ENCODE assay signal across 8 cellular contexts in the genomic region with DNA sequence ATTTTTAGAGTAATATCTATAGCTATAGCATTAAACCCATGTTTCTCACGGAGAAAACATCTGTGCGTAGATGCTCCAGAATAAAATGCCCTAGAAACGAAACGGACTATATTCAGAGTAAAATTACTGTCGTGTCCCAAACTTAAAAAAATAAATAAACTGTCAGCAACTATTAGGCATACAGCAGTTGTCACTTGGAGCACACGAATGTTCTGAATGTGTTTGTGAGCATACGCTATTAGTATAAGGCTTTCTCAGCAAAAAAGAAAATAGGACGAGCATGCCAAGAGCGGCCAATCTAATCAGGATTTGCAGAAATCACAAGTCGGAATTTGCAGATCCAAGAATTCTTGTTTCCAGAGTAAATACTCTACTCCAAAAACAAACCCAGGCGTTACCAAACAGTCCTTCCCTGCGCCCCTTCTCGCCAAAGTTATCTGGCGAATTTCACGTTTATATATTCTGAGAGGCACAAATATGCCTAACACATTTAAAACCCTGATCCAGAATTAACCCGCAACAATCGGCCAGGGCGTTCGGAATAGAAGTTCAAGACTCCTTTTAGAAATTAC. TPM values are rescaled to one million over a fixed set of nuclear protein-coding genes. Genes with fewer than 3 reads are reported as not detected.
DNase-seq lines count a peak whose midpoint lies in the region; ATAC-seq and TF ChIP-seq lines count a peak whose summit lies in the region.

No MANE protein-coding gene starts in this region.

- TF ChIP-seq CTCF in Calu3 (IDR thresholded peaks at IDR 0.05; ENCODE audit: unreplicated experiment): no peak
- no peak for TF ChIP-seq CTCF in OCI-LY1 (IDR thresholded peaks at IDR 0.05; ENCODE audit: low read length)

- H3K9ac ChIP-seq in OCI-LY1 (ENCODE audit: low read length) (no peak overlapping the region; the same call in 1 of the 2 replicates), endocrine pancreas (ENCODE audit: control insufficient read depth, insufficient read depth, low read length) (peak overlapping the region; percentile 79)

- H3K4me3 Mint-ChIP-seq in Calu3 (ENCODE audit: low read depth, unreplicated experiment): peak overlapping the region; percentile 79
- peak overlapping the region; percentile 75 for H3K4me3 Mint-ChIP-seq in natural killer cell treated with Interleukin-12 subunit alpha and Interleukin-12 subunit beta and Interleukin-15 and Interleukin-18, amount 100 ng/mL, for 72 hours

- H3K36me3 Mint-ChIP-seq in Calu3 (ENCODE audit: insufficient read depth, unreplicated experiment): peaks cover 28% of the 10 kb centered on the region
- H3K36me3 Mint-ChIP-seq in natural killer cell treated with Interleukin-12 subunit alpha and Interleukin-12 subunit beta and Interleukin-15 and Interleukin-18, amount 100 ng/mL, for 72 hours: no peaks in the 10 kb centered on the region

- H3K4me3 ChIP-seq in OCI-LY1 (ENCODE audit: low read depth, low read length, poor library complexity, severe bottlenecking): peak overlapping the region; percentile 63
- H3K4me3 ChIP-seq in endocrine pancreas (ENCODE audit: control insufficient read depth, insufficient read depth, low read length): peak overlapping the region; percentile 97

- intact Hi-C loops in Calu3 (cut with micrococcal nuclease; ENCODE audit: unreplicated experiment): loop anchor here (5.0 kb wide), 1 partner anchor 367 kb away; no protein-coding TSS in a partner anchor

- H3K9me3 Mint-ChIP-seq in Calu3 (ENCODE audit: low read depth, unreplicated experiment): no peaks in the 10 kb centered on the region
- no peaks in the 10 kb centered on the region for H3K9me3 Mint-ChIP-seq in natural killer cell treated with Interleukin-12 subunit alpha and Interleukin-12 subunit beta and Interleukin-15 and Interleukin-18, amount 100 ng/mL, for 72 hours

- no peaks in the 10 kb centered on the region for H3F3A ChIP-seq in OCI-LY1 (ENCODE audit: insufficient read depth, low read length)

- H4K20me1 ChIP-seq in OCI-LY1 (ENCODE audit: insufficient read depth, low read length): no peaks in the 10 kb centered on the region

- no peak for ATAC-seq in natural killer cell treated with Interleukin-12 subunit alpha and Interleukin-12 subunit beta and Interleukin-15 and Interleukin-18, amount 100 ng/mL, for 72 hours

- H3K36me3 ChIP-seq in OCI-LY1 (ENCODE audit: insufficient read depth, low read length) (no peaks in the 10 kb centered on the region), endocrine pancreas (ENCODE audit: control insufficient read depth, insufficient read depth, low read length) (no peaks in the 10 kb centered on the region)

- H3K9me3 ChIP-seq in OCI-LY1 (ENCODE audit: low read length) (no peaks in the 10 kb centered on the region), endocrine pancreas (ENCODE audit: control insufficient read depth, low read length) (no peaks in the 10 kb centered on the region)

- H3K27me3 ChIP-seq in OCI-LY1 (ENCODE audit: insufficient read depth, low read length): no peaks in the 10 kb centered on the region; the same call in 1 of the 2 replicates
- no peaks in the 10 kb centered on the region for H3K27me3 ChIP-seq in endocrine pancreas (ENCODE audit: control insufficient read depth, insufficient read depth, low read length)

- no peak for DNase-seq in Calu3
- no peak for DNase-seq in natural killer cell treated with Interleukin-12 subunit alpha and Interleukin-12 subunit beta and Interleukin-15 and Interleukin-18, amount 100 ng/mL, for 72 hours (ENCODE audit: low spot score)
- DNase-seq in stimulated activated CD4-positive, alpha-beta T cell treated with anti-CD3 and anti-CD28 coated beads, Interleukin-12 subunit alpha, Interleukin-12 subunit beta, amount 100 ng/mL, for 4 hours: no peak
- no peak for DNase-seq in stimulated activated CD4-positive, alpha-beta T cell treated with anti-CD3 and anti-CD28 coated beads, Interleukin-15, amount 100 ng/mL, for 24 hours
- DNase-seq in COR-L47 (lab: John Stamatoyannopoulos, UW): no peak
- no peak for DNase-seq in NCI-H345 (lab: John Stamatoyannopoulos, UW)

- peak overlapping the region; percentile 58 for H3K27ac Mint-ChIP-seq in Calu3 (ENCODE audit: unreplicated experiment)
- no peak overlapping the region for H3K27ac Mint-ChIP-seq in natural killer cell treated with Interleukin-12 subunit alpha and Interleukin-12 subunit beta and Interleukin-15 and Interleukin-18, amount 100 ng/mL, for 72 hours

- H3K27me3 Mint-ChIP-seq in Calu3 (ENCODE audit: unreplicated experiment): no peaks in the 10 kb centered on the region
- peaks cover 23 to 47% of the 10 kb centered on the region in 2 donors for H3K27me3 Mint-ChIP-seq in natural killer cell treated with Interleukin-12 subunit alpha and Interleukin-12 subunit beta and Interleukin-15 and Interleukin-18, amount 100 ng/mL, for 72 hours

- no peak overlapping the region for H3K27ac ChIP-seq in OCI-LY1 (ENCODE audit: low read depth, low read length, poor library complexity, severe bottlenecking)

- TSS peak; percentile 66 for BruUV-seq in Calu3 (replicated peaks; lab: Mats Ljungman, UMichigan)

- CTCF ChIA-PET in Calu3 (lab: Charles Lee): no interaction called here

- peak overlapping the region; percentile 81 for H3K4me2 ChIP-seq in OCI-LY1 (ENCODE audit: low read length)

- no peaks in the 10 kb centered on the region for H3K79me2 ChIP-seq in OCI-LY1 (ENCODE audit: insufficient read depth, low read length)

- H3K9me2 ChIP-seq in OCI-LY1 (ENCODE audit: low read depth, low read length): no peaks in the 10 kb centered on the region

- H3K4me1 ChIP-seq in OCI-LY1 (ENCODE audit: insufficient read depth, low read length, severe bottlenecking) (peaks cover 5% of the 10 kb centered on the region), endocrine pancreas (ENCODE audit: control insufficient read depth, insufficient read depth, low read length) (peaks cover 16% of the 10 kb centered on the region)

- H3K4me1 Mint-ChIP-seq in Calu3 (ENCODE audit: low read depth, unreplicated experiment): peaks cover 12% of the 10 kb centered on the region
- H3K4me1 Mint-ChIP-seq in natural killer cell treated with Interleukin-12 subunit alpha and Interleukin-12 subunit beta and Interleukin-15 and Interleukin-18, amount 100 ng/mL, for 72 hours (ENCODE audit: low read depth in 2 of 2): peaks cover 11 to 28% of the 10 kb centered on the region in 2 donors

- H2AFZ ChIP-seq in OCI-LY1 (ENCODE audit: low read length): no peak overlapping the region

RNA-seq across cellular contexts. Expression of gene PTPN21, which starts 0.8 kb away (rescaled TPM):
- total RNA-seq in Calu3 (2022): 10.0 and 10.6 TPM in 2 replicates
- under 1 TPM; 0.50 to 0.53 TPM for total RNA-seq in natural killer cell treated with Interleukin-12 subunit alpha and Interleukin-12 subunit beta and Interleukin-15 and Interleukin-18, amount 100 ng/mL, for 72 hours

RNA-seq across cellular contexts. Expression of gene ZC3H14, which starts 8.9 kb away (rescaled TPM):
- 58.5 and 69.3 TPM in 2 replicates for total RNA-seq in Calu3 (2022)
- total RNA-seq in natural killer cell treated with Interleukin-12 subunit alpha and Interleukin-12 subunit beta and Interleukin-15 and Interleukin-18, amount 100 ng/mL, for 72 hours: 10 to 100 TPM; 34.6 to 61.9 TPM
